ENCODE assay signal across 17 cellular contexts in genomic region chr7:112346381-112347060, GRCh38.
DNase-seq lines count a peak whose midpoint lies in the region; ATAC-seq, FAIRE-seq and TF ChIP-seq lines count a peak whose summit lies in the region.
"Had no signal": no experiment of that assay in that cellular context is flagged by ENCODE, and none has a peak within 500 bp of the region (broad histone marks: within the 10 kb centered on the region; RNA-seq: fewer than 3 reads in every experiment).

No MANE protein-coding gene starts in this region.

- no peak overlapping the region for H3K4me2 ChIP-seq in K562 (ENCODE audit: insufficient read depth, low read length)
- H3K4me2 ChIP-seq in PC-3 (ENCODE audit: low read length): no peak overlapping the region
- H3K4me2 ChIP-seq: BLaER1 treated with 17β-estradiol and CSF1 and Interleukin-3, amounts not matched to agents 10 nM and 100 nM had no signal

- no peak overlapping the region for H3K9ac ChIP-seq in K562 (ENCODE audit: insufficient read depth in 1 of 2, low read depth in 2 of 2, low read length in 2 of 2)
- no peak overlapping the region for H3K9ac ChIP-seq in PC-3 (ENCODE audit: low read length)
- H3K9ac ChIP-seq: BLaER1 treated with 17β-estradiol and CSF1 and Interleukin-3, amounts not matched to agents 10 nM and 100 nM; GM23248 had no signal

- no peaks in the 10 kb centered on the region for H3K9me3 ChIP-seq in K562 (replicated peaks; ENCODE audit: control insufficient read depth, insufficient read depth, low read depth, low read length)
- no peaks in the 10 kb centered on the region for H3K9me3 ChIP-seq in right cardiac atrium (ENCODE audit: control insufficient read depth, low read length)
- H3K9me3 ChIP-seq in ovary: no peaks in the 10 kb centered on the region
- no peaks in the 10 kb centered on the region for H3K9me3 ChIP-seq in PC-3 (ENCODE audit: low read length)
- H3K9me3 ChIP-seq: HAP-1 had no signal

- ATAC-seq in Right ventricle myocardium superior (ENCODE audit: poor library complexity) (peak; percentile 25), Right ventricle myocardium inferior (no peak), K562 (no peak), right cardiac atrium (peak; percentile 40 to 76), PC-3 (no peak)
- ATAC-seq: CD8-positive, alpha-beta T cell had no signal

- H3K4me3 ChIP-seq in K562 (no peak overlapping the region), right cardiac atrium (ENCODE audit: low read length) (no peak overlapping the region), ovary (no peak overlapping the region), PC-3 (ENCODE audit: low read length) (no peak overlapping the region)
- H3K4me3 ChIP-seq: BLaER1 treated with 17β-estradiol and CSF1 and Interleukin-3, amounts not matched to agents 10 nM and 100 nM; GM23248; HAP-1 had no signal

- H3K4me1 ChIP-seq in K562 (replicated peaks in 1 of 2; ENCODE audit: control insufficient read depth in 2 of 2, insufficient read depth in 2 of 2, low read length in 2 of 2): no peaks in the 10 kb centered on the region
- peaks cover 1% of the 10 kb centered on the region for H3K4me1 ChIP-seq in right cardiac atrium (ENCODE audit: control insufficient read depth, insufficient read depth, low read length)
- H3K4me1 ChIP-seq in ovary (ENCODE audit: insufficient read depth): peaks cover 2% of the 10 kb centered on the region
- H3K4me1 ChIP-seq in PC-3 (ENCODE audit: insufficient read depth, low read length): no peaks in the 10 kb centered on the region
- H3K4me1 ChIP-seq: BLaER1 treated with 17β-estradiol and CSF1 and Interleukin-3, amounts not matched to agents 10 nM and 100 nM had no signal

- H2AFZ ChIP-seq in K562 (ENCODE audit: low read depth, low read length) (no peak overlapping the region), PC-3 (ENCODE audit: low read length) (no peak overlapping the region)
- H2AFZ ChIP-seq: GM23248 had no signal

- POLR2A ChIA-PET in K562 (lab: Yijun Ruan, JAX) (interaction anchor here (0.5 to 1.3 kb wide), 3 partner anchors 9 to 235 kb away, joined by 3 to 4 read pairs (median 3); no protein-coding TSS in a partner anchor), PC-3 (lab: Charles Lee; ENCODE audit: unreplicated experiment) (interaction anchor here (0.5 kb wide), 1 partner anchor 100 kb away, joined by 4 read pairs; no protein-coding TSS in a partner anchor)

- H3K27me3 ChIP-seq in K562 (ENCODE audit: control insufficient read depth in 2 of 2, insufficient read depth in 2 of 2, low read length in 2 of 2): no peaks in the 10 kb centered on the region
- H3K27me3 ChIP-seq in right cardiac atrium (ENCODE audit: control insufficient read depth, insufficient read depth): no peaks in the 10 kb centered on the region
- H3K27me3 ChIP-seq in ovary: no peaks in the 10 kb centered on the region
- H3K27me3 ChIP-seq in PC-3 (ENCODE audit: low read length): no peaks in the 10 kb centered on the region
- H3K27me3 ChIP-seq: BLaER1 treated with 17β-estradiol and CSF1 and Interleukin-3, amounts not matched to agents 10 nM and 100 nM had no signal

- TF ChIP-seq EP300 in K562 (IDR thresholded peaks at IDR 0.05; ENCODE audit: low read length) (no peak), ovary (IDR thresholded peaks at IDR 0.05) (no peak)

- WGBS in K562 (ENCODE audit: insufficient coverage, low coverage, missing lambda C conversion rate): 22% methylated on average over 4 of the region's 4 CpGs
- WGBS in right cardiac atrium: 48% methylated on average over 4 of the region's 4 CpGs
- 79 to 84% (median 81%) methylated on average over 4 of the region's 4 CpGs for WGBS in ovary, 3 donors

- no peak for TF ChIP-seq POLR2A in K562 (conservative IDR thresholded peaks at IDR 0.05)
- TF ChIP-seq POLR2A in ovary (IDR thresholded peaks at IDR 0.05): no peak

- H3K79me2 ChIP-seq in K562 (ENCODE audit: control insufficient read depth, insufficient read depth, low read length) (no peaks in the 10 kb centered on the region), PC-3 (ENCODE audit: low read length) (no peaks in the 10 kb centered on the region)

- no peak for TF ChIP-seq RAD21 in K562 (CRISPR knock-in tag; conservative IDR thresholded peaks at IDR 0.05 in 1 of 2, IDR thresholded peaks at IDR 0.05 in 1 of 2)

- in situ Hi-C loops in G401 (cut with HindIII; ENCODE audit: low sequenced_read_pairs) (no loop called here), K562 (cut with MboI) (no loop called here)

- H3K27ac ChIP-seq in K562 (ENCODE audit: extremely low read depth, low read depth, low read length) (no peak overlapping the region), right cardiac atrium (ENCODE audit: low read length) (no peak overlapping the region), ovary (no peak overlapping the region), PC-3 (ENCODE audit: low read length) (no peak overlapping the region)
- H3K27ac ChIP-seq: BLaER1 treated with 17β-estradiol and CSF1 and Interleukin-3, amounts not matched to agents 10 nM and 100 nM; GM23248 had no signal

- intact Hi-C loops in Right ventricle myocardium superior (cut with DNase I): no loop called here
- intact Hi-C loops in Right ventricle myocardium inferior (cut with DNase I): no loop called here
- intact Hi-C loops in K562 (cut with micrococcal nuclease): no loop called here
- intact Hi-C loops in right cardiac atrium (cut with DNase I): no loop called here
- intact Hi-C loops in ovary (cut with DNase I): no loop called here
- intact Hi-C loops in PC-3 (cut with micrococcal nuclease): no loop called here

- H3K36me3 ChIP-seq in K562 (ENCODE audit: control insufficient read depth, insufficient read depth, low read length) (peaks cover 5% of the 10 kb centered on the region; the same call in 2 of the 3 replicates), ovary (no peaks in the 10 kb centered on the region), PC-3 (ENCODE audit: low read depth, low read length) (peaks cover 9% of the 10 kb centered on the region; the same call in 1 of the 2 replicates)

- no peaks in the 10 kb centered on the region for H3K9me2 ChIP-seq in PC-3 (replicated peaks; ENCODE audit: low read length)

- no peaks in the 10 kb centered on the region for H3F3A ChIP-seq in PC-3 (ENCODE audit: low read length, unreplicated experiment)

- BruUV-seq in K562 (replicated peaks; lab: Mats Ljungman, UMichigan): no TSS peak
- no TSS peak for BruUV-seq in PC-3 (replicated peaks; lab: Mats Ljungman, UMichigan)

- H4K20me1 ChIP-seq in K562 (replicated peaks; ENCODE audit: control insufficient read depth, insufficient read depth, low read length): no peaks in the 10 kb centered on the region
- H4K20me1 ChIP-seq in PC-3 (ENCODE audit: low read length): no peaks in the 10 kb centered on the region
- H4K20me1 ChIP-seq: BLaER1 treated with 17β-estradiol and CSF1 and Interleukin-3, amounts not matched to agents 10 nM and 100 nM had no signal

- DNase-seq in Right ventricle myocardium superior: no peak
- no peak for DNase-seq in Right ventricle myocardium inferior (ENCODE audit: missing footprints)
- peak; percentile 39 for DNase-seq in G401 (ENCODE audit: low spot score)
- DNase-seq in K562 (ENCODE audit: extremely low read depth in 1 of 4, low spot score in 3 of 4): no peak
- no peak for DNase-seq in right cardiac atrium
- no peak for DNase-seq in ovary
- DNase-seq in putamen (ENCODE audit: low spot score): no peak
- no peak for DNase-seq in PC-3
- DNase-seq: 8988T; CD8-positive, alpha-beta T cell; COR-L47; GDM1; GM23248 had no signal

- peak; percentile 26 for FAIRE-seq in K562 (lab: Jason Lieb, UNC)
- FAIRE-seq: GM12892, GM18507 had no signal

- CTCF ChIA-PET in K562 (lab: Yijun Ruan, JAX; ENCODE audit: low intra/inter-chr PET ratio) (interaction anchor here (0.8 kb wide), 1 partner anchor 8 kb away, joined by 3 read pairs; no protein-coding TSS in a partner anchor), PC-3 (lab: Charles Lee) (no interaction called here)

- no peak for TF ChIP-seq CTCF in K562 (IDR thresholded peaks at IDR 0.05 in 2 of 3, conservative IDR thresholded peaks at IDR 0.05 in 1 of 3; ENCODE audit: insufficient read depth in 2 of 3, low read depth in 1 of 3, low read length in 3 of 3)
- no peak for TF ChIP-seq CTCF in ovary (IDR thresholded peaks at IDR 0.05)
- TF ChIP-seq CTCF in PC-3 (conservative IDR thresholded peaks at IDR 0.05; ENCODE audit: low read depth, low read length): no peak

- H3K9me1 ChIP-seq in K562 (ENCODE audit: control insufficient read depth, insufficient read depth, low read length): no peaks in the 10 kb centered on the region

TF ChIP-seq in K562, 482 proteins besides CTCF, POLR2A, EP300 and RAD21:
- TF ChIP-seq SRSF1 (IDR thresholded peaks at IDR 0.05; ENCODE audit: low read depth, low read length): no peak
- TF ChIP-seq ZFP36 (IDR thresholded peaks at IDR 0.05; ENCODE audit: low read depth, low read length, partially characterized antibody): no peak
- no peak for TF ChIP-seq TARDBP (IDR thresholded peaks at IDR 0.05)
- no peak for TF ChIP-seq ARID3A (IDR thresholded peaks at IDR 0.05; ENCODE audit: borderline replicate concordance, low read depth, low read length)
- TF ChIP-seq ZNF24 (IDR thresholded peaks at IDR 0.05): no peak
- TF ChIP-seq ZNF277 (CRISPR knock-in tag; IDR thresholded peaks at IDR 0.05; ENCODE audit: borderline replicate concordance): 0 out of 2 replicates have a peak, but pooled peaks have one; percentile 32

Comparison
In these comparisons a context has a peak if more than half of its experiments do, and no peak if none do; other contexts are left out.
1. ATAC-seq: peak in Right ventricle myocardium superior (single experiment) and right cardiac atrium (2 of 2); none in Right ventricle myocardium inferior (single experiment), K562 (single experiment) and PC-3 (single experiment).